In genomic region chr6:15663057-15663638, GRCh38 we compare ENCODE assay signal across 8 cellular contexts. TPM values are rescaled to one million over a fixed set of nuclear protein-coding genes. Genes with fewer than 3 reads are reported as not detected.
DNase-seq lines count a peak whose midpoint lies in the region; ATAC-seq and TF ChIP-seq lines count a peak whose summit lies in the region.

No MANE protein-coding gene starts in this region.

- H4K20me1 ChIP-seq in fibroblast of lung (ENCODE audit: control insufficient read depth, extremely low read depth, insufficient read depth, low read length), result no peaks in the 10 kb centered on the region

- no peak for ATAC-seq in GM21528 (IDR thresholded peaks at IDR 0.05; ENCODE audit: low FRiP score, unreplicated experiment)

- H3K27ac ChIP-seq in fibroblast of lung (ENCODE audit: insufficient read depth, low read length), result peak overlapping the region; percentile 47

- no peaks in the 10 kb centered on the region for H3K9me3 Mint-ChIP-seq in osteocyte (ENCODE audit: unreplicated experiment)

- H3K4me1 ChIP-seq in fibroblast of lung (ENCODE audit: control insufficient read depth, extremely low read depth, insufficient read depth, low read length), result no peaks in the 10 kb centered on the region

- peak overlapping the region; percentile 63 for H3K4me2 ChIP-seq in fibroblast of lung (ENCODE audit: extremely low read depth, insufficient read depth, low read length)

- no peak overlapping the region for H3K27ac Mint-ChIP-seq in osteocyte (ENCODE audit: unreplicated experiment)

- H3K36me3 ChIP-seq in fibroblast of lung (ENCODE audit: control insufficient read depth, insufficient read depth, low read length), result no peaks in the 10 kb centered on the region

- H3K4me3 Mint-ChIP-seq in osteocyte (ENCODE audit: unreplicated experiment), result peak overlapping the region; percentile 78

- no peaks in the 10 kb centered on the region for H3K27me3 ChIP-seq in fibroblast of lung (ENCODE audit: control insufficient read depth, insufficient read depth, low read length)

- H3K79me2 ChIP-seq in fibroblast of lung (ENCODE audit: control insufficient read depth, insufficient read depth, low read length), result peaks cover 2% of the 10 kb centered on the region

- DNase-seq in NCI-H510A treated with DMSO at 0.1 percent for 48 hours (lab: John Stamatoyannopoulos, UW) (peak; percentile 68), NCI-H510A (lab: John Stamatoyannopoulos, UW) (no peak), HPDE6-E6E7 (ENCODE audit: extremely low spot score) (peak; percentile 83), T1000 (lab: John Stamatoyannopoulos, UW) (peak; percentile 69), fibroblast of lung (ENCODE audit: low read depth in 2 of 2) (peak; percentile 55 to 56), osteocyte (ENCODE audit: extremely low spot score, unreplicated experiment) (no peak), islet precursor cell (no peak)

- peak overlapping the region; percentile 61 for H2AFZ ChIP-seq in fibroblast of lung (ENCODE audit: low read length)

- H3K9me3 ChIP-seq in fibroblast of lung (ENCODE audit: control insufficient read depth, insufficient read depth, low read depth, low read length), result no peaks in the 10 kb centered on the region

- TF ChIP-seq CTCF in fibroblast of lung (conservative IDR thresholded peaks at IDR 0.05 in 1 of 2, IDR thresholded peaks at IDR 0.05 in 1 of 2; ENCODE audit: low read depth in 1 of 2, low read length in 2 of 2) (no peak), osteocyte (IDR thresholded peaks at IDR 0.05) (no peak)

- peak overlapping the region; percentile 60 to 86 (median 82) for H3K4me3 ChIP-seq in fibroblast of lung (replicated peaks in 1 of 4; ENCODE audit: control extremely low read depth in 1 of 4, insufficient read depth in 1 of 4, low read depth in 3 of 4, low read length in 4 of 4)

- peaks cover 11% of the 10 kb centered on the region for H3K36me3 Mint-ChIP-seq in osteocyte (ENCODE audit: unreplicated experiment)

- peaks cover 14% of the 10 kb centered on the region for H3K4me1 Mint-ChIP-seq in osteocyte (ENCODE audit: unreplicated experiment)

- H3K27me3 Mint-ChIP-seq in osteocyte (ENCODE audit: unreplicated experiment), result peaks cover 19% of the 10 kb centered on the region

- H3K9ac ChIP-seq in fibroblast of lung (ENCODE audit: insufficient read depth, low read length), result peak overlapping the region; percentile 60

RNA-seq across cellular contexts. Expression of gene DTNBP1, which starts 0.3 kb away (rescaled TPM):
- total RNA-seq in fibroblast of lung, result 6.2 and 9.9 TPM in 2 replicates
- polyA plus RNA-seq in fibroblast of lung, result 13.6 and 16.6 TPM in 2 replicates
- 13.4 and 17.3 TPM in 2 replicates for polyA plus RNA-seq in fibroblast of lung (2012)
- 14.7 and 15.4 TPM in 2 replicates for polyA minus RNA-seq in fibroblast of lung (ENCODE audit: low replicate concordance)
- total RNA-seq in osteocyte, result 20.1 and 21.5 TPM in 2 replicates

Comparison
In these comparisons a context has a peak if more than half of its experiments do, and no peak if none do; other contexts are left out.
1. DNase-seq: peak in NCI-H510A treated with DMSO at 0.1 percent for 48 hours (single experiment), HPDE6-E6E7 (single experiment), T1000 (single experiment) and fibroblast of lung (2 of 2); none in NCI-H510A (single experiment), osteocyte (single experiment) and islet precursor cell (single experiment).